8 cellular contexts compared by ENCODE assay signal in the genomic region with DNA sequence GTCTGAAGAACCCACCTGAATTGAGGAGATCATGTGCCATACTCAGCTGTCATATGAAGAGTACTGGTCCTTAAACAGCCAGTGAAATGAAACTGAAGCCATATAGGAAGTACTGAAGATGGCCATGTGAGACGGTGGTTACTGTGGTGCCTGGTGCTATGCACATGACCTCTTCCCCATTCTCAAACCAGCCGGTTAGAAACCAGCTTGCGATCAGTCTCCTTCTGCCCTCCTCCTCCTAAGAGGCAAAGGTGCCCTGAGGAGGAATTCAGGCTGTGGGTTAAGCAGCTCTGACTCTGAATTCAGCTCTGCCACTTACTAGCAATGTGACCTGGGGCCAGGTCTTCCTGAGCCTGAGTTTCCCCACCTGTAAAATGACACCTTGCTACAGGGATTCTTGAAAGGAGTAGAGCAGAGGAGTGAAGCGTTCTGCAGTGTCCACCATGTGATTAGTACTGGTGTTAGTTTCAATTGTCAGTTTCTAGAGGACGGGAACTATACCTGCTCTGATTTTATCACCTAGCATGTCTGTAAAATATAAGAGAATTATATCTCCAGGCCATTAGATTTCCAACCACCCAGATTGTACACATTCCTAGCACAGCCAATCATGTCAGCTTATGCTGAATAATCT. TPM values are rescaled to one million over a fixed set of nuclear protein-coding genes. Genes with fewer than 3 reads are reported as not detected.
DNase-seq lines count a peak whose midpoint lies in the region; ATAC-seq lines count a peak whose summit lies in the region.

No MANE protein-coding gene starts in this region.

- peaks cover 9 to 11% of the 10 kb centered on the region in 2 donors for H3K4me1 ChIP-seq in naive thymus-derived CD4-positive, alpha-beta T cell (ENCODE audit: control insufficient read depth in 2 of 2, insufficient read depth in 2 of 2, low read length in 2 of 2)

- peaks cover 0 to 37% (median 6%) of the 10 kb centered on the region in 5 donors for H3K36me3 Mint-ChIP-seq in naive thymus-derived CD4-positive, alpha-beta T cell

- POLR2A ChIA-PET in naive thymus-derived CD4-positive, alpha-beta T cell (lab: Charles Lee): no interaction called here

- no peaks in the 10 kb centered on the region for H3K9me3 ChIP-seq in naive thymus-derived CD4-positive, alpha-beta T cell (ENCODE audit: control insufficient read depth in 2 of 3, low read length in 3 of 3)

- no peak overlapping the region for H3K4me3 ChIP-seq in naive thymus-derived CD4-positive, alpha-beta T cell (ENCODE audit: low read length)

- H3K27me3 Mint-ChIP-seq in naive thymus-derived CD4-positive, alpha-beta T cell: no peaks in the 10 kb centered on the region

- no peak overlapping the region for H3K4me3 Mint-ChIP-seq in naive thymus-derived CD4-positive, alpha-beta T cell

- peaks cover 0 to 21% (median 0%) of the 10 kb centered on the region in 3 experiments for H3K36me3 ChIP-seq in naive thymus-derived CD4-positive, alpha-beta T cell (ENCODE audit: control insufficient read depth in 2 of 3, insufficient read depth in 3 of 3, low read length in 3 of 3)

- H3K27ac ChIP-seq in naive thymus-derived CD4-positive, alpha-beta T cell (ENCODE audit: low read depth, low read length): no peak overlapping the region

- CTCF ChIA-PET in naive thymus-derived CD4-positive, alpha-beta T cell (lab: Charles Lee): no interaction called here

- intact Hi-C loops in naive thymus-derived CD4-positive, alpha-beta T cell (cut with micrococcal nuclease): no loop called here

- H3K27me3 ChIP-seq in naive thymus-derived CD4-positive, alpha-beta T cell (ENCODE audit: control insufficient read depth in 2 of 2, insufficient read depth in 2 of 2, low read length in 2 of 2): no peaks in the 10 kb centered on the region

- ATAC-seq in GM18909 (IDR thresholded peaks at IDR 0.05; ENCODE audit: poor library complexity, unreplicated experiment): peak; percentile 92
- peak; percentile 91 for ATAC-seq in HG02763 (IDR thresholded peaks at IDR 0.05; ENCODE audit: unreplicated experiment)
- peak; percentile 90 for ATAC-seq in naive thymus-derived CD4-positive, alpha-beta T cell

- no peaks in the 10 kb centered on the region for H3K9me3 Mint-ChIP-seq in naive thymus-derived CD4-positive, alpha-beta T cell

- peak; percentile 56 for DNase-seq in NCI-H2107 treated with DMSO at 0.1 percent for 48 hours (lab: John Stamatoyannopoulos, UW; ENCODE audit: unreplicated experiment)
- no peak for DNase-seq in naive thymus-derived CD4-positive, alpha-beta T cell
- DNase-seq in activated naive CD4-positive, alpha-beta T cell treated with Interleukin-2 at 50 U/mL for 16 hours: no peak
- DNase-seq in activated T-cell treated with anti-CD3 and anti-CD28 coated beads, Interleukin-2, amount 50 U/mL, for 1 hour: no peak
- no peak for DNase-seq in dermis blood vessel endothelial cell
- DNase-seq in hippocampal formation (lab: John Stamatoyannopoulos, UW): no peak

- H3K4me1 Mint-ChIP-seq in naive thymus-derived CD4-positive, alpha-beta T cell: peaks cover 12 to 49% (median 37%) of the 10 kb centered on the region in 7 donors

- peak overlapping the region in 2 of 9 donors; percentile 10 to 65 for H3K27ac Mint-ChIP-seq in naive thymus-derived CD4-positive, alpha-beta T cell

RNA-seq across cellular contexts. Expression of a gene that starts 5.1 kb away (rescaled TPM):
- 10 to 100 TPM; 11.7 to 15.3 (median 13.5) TPM for total RNA-seq in naive thymus-derived CD4-positive, alpha-beta T cell
- polyA plus RNA-seq in naive thymus-derived CD4-positive, alpha-beta T cell: 10 to 100 TPM; 14.2 to 19.4 TPM
- 23.8 and 58.0 TPM in 2 replicates for total RNA-seq in dermis blood vessel endothelial cell

RNA-seq across cellular contexts. Expression of a gene that starts 40.2 kb away (rescaled TPM):
- 10 to 100 TPM; 74.1 to 96.3 (median 87.5) TPM for total RNA-seq in naive thymus-derived CD4-positive, alpha-beta T cell
- 10 to 100 TPM; 52.2 to 75.6 TPM for polyA plus RNA-seq in naive thymus-derived CD4-positive, alpha-beta T cell
- total RNA-seq in dermis blood vessel endothelial cell: 145 and 192 TPM in 2 replicates
